Comparison of ENCODE assay signal across 18 cellular contexts in the genomic region with DNA sequence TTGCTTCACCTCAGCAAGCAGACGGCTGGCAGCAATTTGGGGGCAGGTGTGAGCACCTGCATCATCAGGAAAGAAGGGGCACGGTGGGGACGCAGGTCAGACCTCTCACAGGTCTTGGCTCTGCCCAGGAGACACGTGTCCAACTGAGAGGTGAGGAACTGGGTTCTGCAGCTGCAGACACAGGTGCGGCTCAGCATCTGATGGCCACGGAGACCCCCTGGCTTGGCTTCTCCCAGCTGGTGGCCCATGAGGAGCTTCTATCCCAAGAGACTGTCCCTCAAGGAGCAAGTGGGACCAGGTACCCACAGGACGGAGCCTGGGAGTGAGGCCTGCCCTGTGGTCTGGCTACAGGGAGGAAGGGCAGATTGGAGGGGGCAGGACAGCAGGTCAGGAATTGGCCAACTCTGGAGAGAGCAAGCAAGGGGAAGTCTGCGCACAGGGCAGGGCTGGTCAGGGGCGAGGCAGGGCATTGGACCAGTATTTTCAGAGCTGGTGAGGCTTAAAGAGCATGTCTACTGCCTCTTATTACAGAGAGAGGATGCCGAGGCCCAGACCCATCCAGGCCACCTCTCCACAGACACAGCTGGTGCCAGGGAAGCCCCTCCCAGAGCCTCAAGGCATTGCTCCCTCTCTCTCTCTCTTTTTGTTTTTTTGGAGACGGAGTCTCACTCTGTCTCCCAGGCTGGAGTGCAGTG. TPM values are rescaled to one million over a fixed set of nuclear protein-coding genes. Genes with fewer than 3 reads are reported as not detected.
"Had no signal": no experiment of that assay in that cellular context is flagged by ENCODE, and none has a peak within 500 bp of the region (broad histone marks: within the 10 kb centered on the region; RNA-seq: fewer than 3 reads in every experiment).

No MANE protein-coding gene starts in this region.

- FAIRE-seq: bronchial epithelial cell, frontal cortex had no signal

- H3K4me3 Mint-ChIP-seq: activated naive CD4-positive, alpha-beta T cell treated with anti-CD3 and anti-CD28 coated beads for 36 hours; activated naive CD8-positive, alpha-beta T cell treated with anti-CD3 and anti-CD28 coated beads, Interleukin-2, amount 50 U/mL, for 24 hours; activated T-helper 17 cell treated with anti-CD3 and anti-CD28 coated beads, Interleukin-2, amount 50 U/mL, for 72 hours had no signal

- H3K36me3 ChIP-seq: ascending aorta, heart left ventricle, neutrophil, stomach had no signal

- ATAC-seq: activated CD4-positive, CD25-positive, alpha-beta regulatory T cell treated with anti-CD3 and anti-CD28 coated beads, Interleukin-2, amount 50 U/mL, for 24 hours; activated naive CD8-positive, alpha-beta T cell treated with anti-CD3 and anti-CD28 coated beads, Interleukin-2, amount 50 U/mL, for 24 hours; activated T-helper 17 cell treated with anti-CD3 and anti-CD28 coated beads, Interleukin-2, amount 50 U/mL, for 72 hours; heart left ventricle; left colon had no signal

- H3K27ac Mint-ChIP-seq: activated naive CD4-positive, alpha-beta T cell treated with anti-CD3 and anti-CD28 coated beads for 36 hours; activated naive CD8-positive, alpha-beta T cell treated with anti-CD3 and anti-CD28 coated beads, Interleukin-2, amount 50 U/mL, for 24 hours; activated T-helper 17 cell treated with anti-CD3 and anti-CD28 coated beads, Interleukin-2, amount 50 U/mL, for 72 hours had no signal

- H3K9me3 ChIP-seq: ascending aorta, heart left ventricle, neutrophil, stomach, testis had no signal

- H3K27ac ChIP-seq: ascending aorta, epithelial cell of prostate, heart left ventricle, neutrophil, stomach, testis had no signal

- H3K27me3 Mint-ChIP-seq: activated T-helper 17 cell treated with anti-CD3 and anti-CD28 coated beads, Interleukin-2, amount 50 U/mL, for 72 hours had no signal

- H3K4me3 ChIP-seq: ascending aorta, heart left ventricle, lung, stomach, testis had no signal

- H3K9me3 Mint-ChIP-seq: activated naive CD4-positive, alpha-beta T cell treated with anti-CD3 and anti-CD28 coated beads for 36 hours; activated naive CD8-positive, alpha-beta T cell treated with anti-CD3 and anti-CD28 coated beads, Interleukin-2, amount 50 U/mL, for 24 hours; activated T-helper 17 cell treated with anti-CD3 and anti-CD28 coated beads, Interleukin-2, amount 50 U/mL, for 72 hours had no signal

- DNase-seq: activated CD4-positive, alpha-beta T cell treated with anti-CD3 and anti-CD28 coated beads, Interleukin-2, amount 50 U/mL, for 1 hour; activated CD8-positive, alpha-beta memory T cell treated with anti-CD3 and anti-CD28 coated beads for 24 hours; activated naive CD4-positive, alpha-beta T cell treated with anti-CD3 and anti-CD28 coated beads for 36 hours; activated naive CD8-positive, alpha-beta T cell treated with anti-CD3 and anti-CD28 coated beads, Interleukin-2, amount 50 U/mL, for 24 hours; heart left ventricle; left colon; midbrain; stimulated activated CD4-positive, alpha-beta T cell treated with anti-CD3 and anti-CD28 coated beads, Interleukin-1b, Interleukin-23, amount 100 ng/mL, for 48 hours; stomach; testis had no signal

- H3K27me3 ChIP-seq: ascending aorta, testis had no signal

RNA-seq across cellular contexts. Expression of gene STMN3, which starts 4.2 kb away (rescaled TPM):
- total RNA-seq: bronchial epithelial cell had no signal

RNA-seq across cellular contexts. Expression of gene TNFRSF6B, which starts 47.4 kb away (rescaled TPM):
- total RNA-seq: activated naive CD4-positive, alpha-beta T cell treated with anti-CD3 and anti-CD28 coated beads for 36 hours; activated T-helper 17 cell treated with anti-CD3 and anti-CD28 coated beads, Interleukin-2, amount 50 U/mL, for 72 hours; frontal cortex had no signal
